Comparison of ENCODE assay signal across 1 cellular context in the genomic region with DNA sequence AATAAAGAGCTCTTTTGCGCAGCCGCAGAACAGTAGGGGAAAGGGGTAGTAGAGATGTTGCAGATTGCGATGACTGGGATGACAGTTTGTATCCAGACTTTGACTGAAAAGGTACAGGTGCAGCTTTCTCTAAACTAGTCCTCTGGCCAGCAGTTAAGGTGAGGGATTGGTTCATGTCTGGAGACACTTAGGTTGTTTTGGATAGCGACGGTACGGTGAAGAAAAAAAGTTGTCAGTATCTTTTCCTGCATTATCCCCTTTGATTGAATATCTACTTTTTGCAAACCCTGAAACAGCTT.
TF ChIP-seq lines count a peak whose summit lies in the region.

No MANE protein-coding gene starts in this region.

TF ChIP-seq in WTC11, 78 proteins besides CTCF, POLR2A, EP300 and RAD21 (continued from another document):
- no peak for TF ChIP-seq ZNF281 (CRISPR knock-in tag; IDR thresholded peaks at IDR 0.05)
- no peak for TF ChIP-seq TEAD4 (CRISPR knock-in tag; IDR thresholded peaks at IDR 0.05)
- no peak for TF ChIP-seq PRRX2 (CRISPR knock-in tag; IDR thresholded peaks at IDR 0.05)
- no peak for TF ChIP-seq ZNF138 (CRISPR knock-in tag; conservative IDR thresholded peaks at IDR 0.05)
- no peak for TF ChIP-seq NFE2L1 (CRISPR knock-in tag; IDR thresholded peaks at IDR 0.05)
- no peak for TF ChIP-seq ESRRA (CRISPR knock-in tag; IDR thresholded peaks at IDR 0.05; ENCODE audit: borderline replicate concordance)
